ENCODE assay signal across 12 cellular contexts in the genomic region with DNA sequence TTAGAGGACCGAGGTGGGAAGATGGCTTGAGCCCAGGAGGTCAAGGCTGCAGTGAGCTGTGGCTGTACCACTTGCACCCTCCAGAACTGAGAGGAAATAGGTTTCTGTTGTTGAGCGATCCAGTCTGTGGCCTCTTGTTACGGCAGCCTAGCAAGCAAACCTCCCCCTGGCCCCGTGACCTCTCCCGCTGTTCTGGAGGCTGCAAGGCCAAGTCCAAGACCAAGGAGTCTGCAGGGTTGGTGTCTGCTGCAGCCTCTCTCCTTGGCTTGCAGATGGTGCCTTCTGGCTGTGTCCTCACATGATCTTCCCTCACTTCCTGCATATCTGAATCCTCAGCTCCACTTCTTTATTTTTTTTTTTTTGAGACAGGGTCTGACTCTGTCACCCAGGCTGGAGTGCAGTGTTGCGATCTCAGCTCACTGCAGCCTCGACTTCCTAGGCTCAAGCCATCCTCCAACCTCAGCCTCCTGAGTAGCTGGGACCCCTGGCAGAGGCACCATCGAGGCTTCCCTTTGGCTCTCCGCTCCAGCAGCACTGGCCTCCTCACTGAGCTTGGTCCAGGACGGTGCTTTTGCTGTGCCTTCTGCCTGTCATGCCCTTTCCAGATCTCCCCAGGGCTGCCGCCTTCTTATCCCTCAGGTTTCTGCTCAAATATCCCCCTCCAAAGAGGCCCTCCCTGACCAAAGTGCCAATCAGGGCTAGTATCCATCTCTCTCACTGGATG. TPM values are rescaled to one million over a fixed set of nuclear protein-coding genes. Genes with fewer than 3 reads are reported as not detected.
DNase-seq lines count a peak whose midpoint lies in the region; ATAC-seq and TF ChIP-seq lines count a peak whose summit lies in the region.
"Had no signal": no experiment of that assay in that cellular context is flagged by ENCODE, and none has a peak within 500 bp of the region (broad histone marks: within the 10 kb centered on the region; RNA-seq: fewer than 3 reads in every experiment).

No MANE protein-coding gene starts in this region.

- peak overlapping the region in 6 of 11 experiments; percentile 0 to 91 (median 56); a peak in 7 of 22 replicates for H3K9ac ChIP-seq in BLaER1 treated with 17β-estradiol and CSF1 and Interleukin-3, amounts not matched to agents 10 nM and 100 nM
- H3K9ac ChIP-seq in fibroblast of lung (ENCODE audit: insufficient read depth, low read length) = no peak overlapping the region

- in situ Hi-C loops in HAP-1 (cut with MboI; ENCODE audit: low sequenced_read_pairs) = no loop called here

- H3K4me3 ChIP-seq in BLaER1 treated with 17β-estradiol and CSF1 and Interleukin-3, amounts not matched to agents 10 nM and 100 nM = peak overlapping the region in 1 of 10 experiments; percentile 7; a peak in 1 of 20 replicates
- no peak overlapping the region for H3K4me3 ChIP-seq in NB4 (ENCODE audit: low read depth, low read length)
- no peak overlapping the region for H3K4me3 ChIP-seq in fibroblast of lung (replicated peaks in 1 of 4; ENCODE audit: control extremely low read depth in 1 of 4, insufficient read depth in 1 of 4, low read depth in 3 of 4, low read length in 4 of 4)
- H3K4me3 ChIP-seq in osteoblast (ENCODE audit: insufficient read depth, low read length) = no peak overlapping the region
- H3K4me3 ChIP-seq in HAP-1 = no peak overlapping the region

- H2AFZ ChIP-seq in fibroblast of lung (ENCODE audit: low read length) (peak overlapping the region; percentile 22), osteoblast (ENCODE audit: low read length) (peak overlapping the region; percentile 51)

- H3K4me1 ChIP-seq in BLaER1 treated with 17β-estradiol and CSF1 and Interleukin-3, amounts not matched to agents 10 nM and 100 nM = peaks cover 70 to 92% (median 90%) of the 10 kb centered on the region in 10 experiments
- peaks cover 28% of the 10 kb centered on the region for H3K4me1 ChIP-seq in fibroblast of lung (ENCODE audit: control insufficient read depth, extremely low read depth, insufficient read depth, low read length)
- H3K4me1 ChIP-seq in osteoblast (ENCODE audit: insufficient read depth, low read length) = peaks cover 34% of the 10 kb centered on the region
- peaks cover 24% of the 10 kb centered on the region for H3K4me1 ChIP-seq in HAP-1

- peak; percentile 73 for DNase-seq in NB4 (ENCODE audit: low read depth)
- DNase-seq in fibroblast of lung (ENCODE audit: low read depth in 2 of 2) = no peak
- DNase-seq in osteoblast (ENCODE audit: insufficient read length, low spot score, missing footprints) = peak; percentile 66
- no peak for DNase-seq in HAP-1 (ENCODE audit: low spot score in 2 of 2)
- DNase-seq: activated CD4-positive, alpha-beta memory T cell treated with anti-CD3 and anti-CD28 coated beads, Interleukin-2, amount 10 ng/mL, durations not matched to agents 7 days and 5 days; anterior cingulate cortex; Caco-2; RPMI8226 had no signal

- no peaks in the 10 kb centered on the region for H3K36me3 ChIP-seq in BLaER1 treated with 17β-estradiol and CSF1 and Interleukin-3, amounts not matched to agents 10 nM and 100 nM
- H3K36me3 ChIP-seq in fibroblast of lung (ENCODE audit: control insufficient read depth, insufficient read depth, low read length) (no peaks in the 10 kb centered on the region), osteoblast (ENCODE audit: insufficient read depth, low read length) (no peaks in the 10 kb centered on the region), HAP-1 (replicated peaks) (no peaks in the 10 kb centered on the region)

- no peaks in the 10 kb centered on the region for H3K27me3 ChIP-seq in BLaER1 treated with 17β-estradiol and CSF1 and Interleukin-3, amounts not matched to agents 10 nM and 100 nM
- no peaks in the 10 kb centered on the region for H3K27me3 ChIP-seq in fibroblast of lung (ENCODE audit: control insufficient read depth, insufficient read depth, low read length)
- H3K27me3 ChIP-seq in osteoblast (ENCODE audit: insufficient read depth, low read length) = no peaks in the 10 kb centered on the region
- no peaks in the 10 kb centered on the region for H3K27me3 ChIP-seq in HAP-1 (ENCODE audit: low read depth)

- no peak for TF ChIP-seq POLR2A in NB4 (IDR thresholded peaks at IDR 0.05; ENCODE audit: extremely low read depth, insufficient read length)

- H3K4me2 ChIP-seq in BLaER1 treated with 17β-estradiol and CSF1 and Interleukin-3, amounts not matched to agents 10 nM and 100 nM = peak overlapping the region; percentile 84 to 100 (median 99)
- H3K4me2 ChIP-seq in fibroblast of lung (ENCODE audit: extremely low read depth, insufficient read depth, low read length) = no peak overlapping the region
- H3K4me2 ChIP-seq in osteoblast (ENCODE audit: insufficient read depth, low read length) = no peak overlapping the region

- ATAC-seq in SK-N-SH treated with all-trans-retinoic acid at 6 μM for 48 hours = no peak; the same call in 2 of the 3 replicates
- ATAC-seq in HG03432 (IDR thresholded peaks at IDR 0.05; ENCODE audit: unreplicated experiment) = no peak
- no peak for ATAC-seq in HG03159 (IDR thresholded peaks at IDR 0.05; ENCODE audit: unreplicated experiment)

- H3K9me3 ChIP-seq in BLaER1 treated with 17β-estradiol and CSF1 and Interleukin-3, amounts not matched to agents 10 nM and 100 nM (replicated peaks in 1 of 11) = no peaks in the 10 kb centered on the region
- H3K9me3 ChIP-seq in fibroblast of lung (ENCODE audit: control insufficient read depth, insufficient read depth, low read depth, low read length) = no peaks in the 10 kb centered on the region
- no peaks in the 10 kb centered on the region for H3K9me3 ChIP-seq in osteoblast (ENCODE audit: low read depth, low read length)
- H3K9me3 ChIP-seq in HAP-1 = no peaks in the 10 kb centered on the region
- H3K9me3 ChIP-seq: Caco-2 had no signal

- H3K79me2 ChIP-seq in fibroblast of lung (ENCODE audit: control insufficient read depth, insufficient read depth, low read length) = no peaks in the 10 kb centered on the region
- H3K79me2 ChIP-seq in osteoblast (ENCODE audit: insufficient read depth, low read length) = no peaks in the 10 kb centered on the region

- no peaks in the 10 kb centered on the region for H4K20me1 ChIP-seq in BLaER1 treated with 17β-estradiol and CSF1 and Interleukin-3, amounts not matched to agents 10 nM and 100 nM
- H4K20me1 ChIP-seq in fibroblast of lung (ENCODE audit: control insufficient read depth, extremely low read depth, insufficient read depth, low read length) = no peaks in the 10 kb centered on the region
- no peaks in the 10 kb centered on the region for H4K20me1 ChIP-seq in osteoblast (ENCODE audit: insufficient read depth, low read length)

- H3K27ac ChIP-seq in BLaER1 treated with 17β-estradiol and CSF1 and Interleukin-3, amounts not matched to agents 10 nM and 100 nM = peak overlapping the region; percentile 48 to 95 (median 89); a peak in 19 of 22 replicates
- H3K27ac ChIP-seq in fibroblast of lung (ENCODE audit: insufficient read depth, low read length) (peak overlapping the region; percentile 16), osteoblast (ENCODE audit: low read depth, low read length) (peak overlapping the region; percentile 93)

- TF ChIP-seq CTCF in NB4 (IDR thresholded peaks at IDR 0.05; ENCODE audit: low read depth, low read length) (no peak), fibroblast of lung (conservative IDR thresholded peaks at IDR 0.05 in 1 of 2, IDR thresholded peaks at IDR 0.05 in 1 of 2; ENCODE audit: low read depth in 1 of 2, low read length in 2 of 2) (no peak), osteoblast (IDR thresholded peaks at IDR 0.05; ENCODE audit: extremely low read depth, low read depth, low read length) (no peak)

TF ChIP-seq in SK-N-SH treated with all-trans-retinoic acid at 6 μM for 48 hours, 23 proteins besides CTCF, POLR2A, EP300 and RAD21 (continues in another document):
- TF ChIP-seq TOX (CRISPR knock-in tag; IDR thresholded peaks at IDR 0.05; ENCODE audit: borderline replicate concordance) (no peak), SNAI2 (CRISPR knock-in tag; IDR thresholded peaks at IDR 0.05) (no peak), GLIS3 (CRISPR knock-in tag; IDR thresholded peaks at IDR 0.05) (no peak), ZNF70 (CRISPR knock-in tag; IDR thresholded peaks at IDR 0.05) (no peak)
- TF ChIP-seq, protein P1, sequence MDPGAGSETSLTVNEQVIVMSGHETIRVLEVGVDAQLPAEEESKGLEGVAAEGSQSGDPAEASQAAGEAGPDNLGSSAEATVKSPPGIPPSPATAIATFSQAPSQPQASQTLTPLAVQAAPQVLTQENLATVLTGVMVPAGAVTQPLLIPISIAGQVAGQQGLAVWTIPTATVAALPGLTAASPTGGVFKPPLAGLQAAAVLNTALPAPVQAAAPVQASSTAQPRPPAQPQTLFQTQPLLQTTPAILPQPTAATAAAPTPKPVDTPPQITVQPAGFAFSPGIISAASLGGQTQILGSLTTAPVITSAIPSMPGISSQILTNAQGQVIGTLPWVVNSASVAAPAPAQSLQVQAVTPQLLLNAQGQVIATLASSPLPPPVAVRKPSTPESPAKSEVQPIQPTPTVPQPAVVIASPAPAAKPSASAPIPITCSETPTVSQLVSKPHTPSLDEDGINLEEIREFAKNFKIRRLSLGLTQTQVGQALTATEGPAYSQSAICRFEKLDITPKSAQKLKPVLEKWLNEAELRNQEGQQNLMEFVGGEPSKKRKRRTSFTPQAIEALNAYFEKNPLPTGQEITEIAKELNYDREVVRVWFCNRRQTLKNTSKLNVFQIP (CRISPR knock-in tag; IDR thresholded peaks at IDR 0.05; ENCODE audit: borderline replicate concordance, low read depth) = no peak

RNA-seq across cellular contexts. Expression of gene PLXND1, which starts 18.0 kb away (rescaled TPM):
- total RNA-seq in fibroblast of lung (76.8 and 109 TPM in 2 replicates), osteoblast (126 and 134 TPM in 2 replicates)
- polyA plus RNA-seq in fibroblast of lung = 41.0 and 89.6 TPM in 2 replicates
- 70.9 and 230 TPM in 2 replicates for polyA plus RNA-seq in fibroblast of lung (2012)
- polyA minus RNA-seq in fibroblast of lung (ENCODE audit: low replicate concordance) = 139 and 579 TPM in 2 replicates

Comparison
In these comparisons a context has a peak if more than half of its experiments do, and no peak if none do; other contexts are left out.
1. H3K27ac ChIP-seq: peak in every context shown above with its lines; median percentile 93 in osteoblast; 89 in BLaER1 treated with 17β-estradiol and CSF1 and Interleukin-3, amounts not matched to agents 10 nM and 100 nM; 16 in fibroblast of lung.
2. H3K4me2 ChIP-seq: peak in BLaER1 treated with 17β-estradiol and CSF1 and Interleukin-3, amounts not matched to agents 10 nM and 100 nM (11 of 11); none in fibroblast of lung (single experiment) and osteoblast (single experiment).
3. DNase-seq: peak in NB4 (single experiment) and osteoblast (single experiment); none in fibroblast of lung (0 of 2) and HAP-1 (0 of 2).